8 cellular contexts compared by ENCODE assay signal in the genomic region with DNA sequence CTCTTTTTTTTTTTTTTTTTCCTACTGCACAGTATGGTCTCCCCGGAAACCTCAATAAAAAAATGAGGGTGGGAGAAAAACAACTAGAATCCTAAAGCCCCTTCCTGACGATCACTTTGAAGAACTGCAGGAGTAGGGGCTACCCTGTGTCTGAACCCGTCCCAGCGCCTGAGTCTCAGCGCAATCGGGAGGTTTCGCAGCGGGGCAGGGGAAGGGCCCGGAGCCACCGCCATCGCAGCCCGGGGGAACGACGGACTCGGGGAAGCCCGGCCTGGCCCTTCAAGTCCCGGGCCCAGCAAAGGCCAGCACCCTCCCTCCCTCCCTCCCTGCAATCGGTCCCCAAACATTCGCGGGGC. TPM values are rescaled to one million over a fixed set of nuclear protein-coding genes. Genes with fewer than 3 reads are reported as not detected.
DNase-seq lines count a peak whose midpoint lies in the region; ATAC-seq and TF ChIP-seq lines count a peak whose summit lies in the region.

No MANE protein-coding gene starts in this region.

- peak overlapping the region; percentile 90 for H3K4me3 ChIP-seq in A673 (ENCODE audit: low read depth, low read length, poor library complexity, severe bottlenecking)
- peak overlapping the region; percentile 53 for H3K4me3 ChIP-seq in WERI-Rb-1 (ENCODE audit: low read depth, low read length)
- peak overlapping the region; percentile 94 for H3K4me3 ChIP-seq in fibroblast of pulmonary artery (replicated peaks; ENCODE audit: low read depth, low read length)
- H3K4me3 ChIP-seq in neutrophil (ENCODE audit: low read depth in 1 of 2, low read length in 1 of 2) = peak overlapping the region; percentile 78 to 91

- H3K36me3 ChIP-seq in A673 (ENCODE audit: insufficient read depth, low read length, poor library complexity, severe bottlenecking) = peaks cover 32% of the 10 kb centered on the region
- peaks cover 34% of the 10 kb centered on the region for H3K36me3 ChIP-seq in WERI-Rb-1
- H3K36me3 ChIP-seq in neutrophil = no peaks in the 10 kb centered on the region

- BruUV-seq in A673 (replicated peaks; lab: Mats Ljungman, UMichigan) = no TSS peak

- in situ Hi-C loops in GM13976 (cut with MboI; ENCODE audit: low sequenced_read_pairs, unreplicated experiment) = no loop called here

- intact Hi-C loops in A673 (cut with micrococcal nuclease; ENCODE audit: unreplicated experiment) = loop anchor here (5.0 to 10.0 kb wide), 2 partner anchors 186 to 504 kb away; no protein-coding TSS in a partner anchor

- CTCF ChIA-PET in A673 (lab: Charles Lee) = no interaction called here

- ATAC-seq in HG02981 (IDR thresholded peaks at IDR 0.05; ENCODE audit: unreplicated experiment) = peak; percentile 5

- peak overlapping the region; percentile 94 for H3K27ac ChIP-seq in A673 (ENCODE audit: low read depth, low read length, poor library complexity, severe bottlenecking)
- peak overlapping the region; percentile 90 for H3K27ac ChIP-seq in WERI-Rb-1
- peak overlapping the region; percentile 96 for H3K27ac ChIP-seq in neutrophil

- H3K4me1 ChIP-seq in A673 (ENCODE audit: insufficient read depth, low read length, poor library complexity, severe bottlenecking) = peaks cover 18% of the 10 kb centered on the region
- peaks cover 34 to 35% of the 10 kb centered on the region in 2 experiments for H3K4me1 ChIP-seq in neutrophil (ENCODE audit: control insufficient read depth in 1 of 2, insufficient read depth in 1 of 2, low read depth in 1 of 2, low read length in 1 of 2)

- no peak for DNase-seq in A673 (ENCODE audit: low spot score)
- peak; percentile 49 for DNase-seq in GM13976 (ENCODE audit: low spot score)
- DNase-seq in WERI-Rb-1 = no peak
- peak; percentile 10 for DNase-seq in fibroblast of pulmonary artery (ENCODE audit: low read depth)
- no peak for DNase-seq in LoVo (ENCODE audit: low spot score)
- no peak for DNase-seq in C1 segment of cervical spinal cord (lab: John Stamatoyannopoulos, UW)

- TF ChIP-seq CTCF in A673 (conservative IDR thresholded peaks at IDR 0.05; ENCODE audit: low read depth, low read length) (no peak), GM13976 (IDR thresholded peaks at IDR 0.05; ENCODE audit: borderline replicate concordance, control extremely low read depth, extremely low read depth, insufficient read depth, missing control alignments) (no peak), WERI-Rb-1 (IDR thresholded peaks at IDR 0.05; ENCODE audit: low read depth, low read length) (no peak), fibroblast of pulmonary artery (IDR thresholded peaks at IDR 0.05; ENCODE audit: low read length, missing control alignments) (no peak), neutrophil (IDR thresholded peaks at IDR 0.05) (no peak)

- H3K9me3 ChIP-seq in A673 (ENCODE audit: low read depth, low read length, poor library complexity, severe bottlenecking) = no peaks in the 10 kb centered on the region
- no peaks in the 10 kb centered on the region for H3K9me3 ChIP-seq in WERI-Rb-1 (ENCODE audit: severe bottlenecking)
- no peaks in the 10 kb centered on the region for H3K9me3 ChIP-seq in neutrophil

- POLR2A ChIA-PET in A673 (lab: Charles Lee; ENCODE audit: low non-redundant PET) = interaction anchor here (0.7 kb wide), 1 partner anchor 65 kb away, joined by 4 read pairs; no protein-coding TSS in a partner anchor

- no peaks in the 10 kb centered on the region for H3K27me3 ChIP-seq in A673 (replicated peaks; ENCODE audit: insufficient read depth, low read depth, low read length, poor library complexity)
- H3K27me3 ChIP-seq in WERI-Rb-1 (ENCODE audit: insufficient read depth, low read depth, severe bottlenecking) = no peaks in the 10 kb centered on the region
- H3K27me3 ChIP-seq in neutrophil = no peaks in the 10 kb centered on the region

RNA-seq across cellular contexts. Expression of gene NARS1, which starts 0.4 kb away (rescaled TPM):
- total RNA-seq in A673 (2021) = 249 and 261 TPM in 2 replicates

RNA-seq across cellular contexts. Expression of gene FECH, which starts 34.7 kb away (rescaled TPM):
- total RNA-seq in A673 (2021) = 65.4 and 73.7 TPM in 2 replicates

Comparison
In these comparisons a context has a peak if more than half of its experiments do, and no peak if none do; other contexts are left out.
1. DNase-seq: peak in GM13976 (single experiment) and fibroblast of pulmonary artery (single experiment); none in A673 (single experiment), WERI-Rb-1 (single experiment), LoVo (single experiment) and C1 segment of cervical spinal cord (0 of 14).
2. Peak in every context shown above with its lines, with median percentiles within 50 percentile points of each other: H3K27ac ChIP-seq and H3K4me3 ChIP-seq.